18 cellular contexts compared by ENCODE assay signal in the genomic region with DNA sequence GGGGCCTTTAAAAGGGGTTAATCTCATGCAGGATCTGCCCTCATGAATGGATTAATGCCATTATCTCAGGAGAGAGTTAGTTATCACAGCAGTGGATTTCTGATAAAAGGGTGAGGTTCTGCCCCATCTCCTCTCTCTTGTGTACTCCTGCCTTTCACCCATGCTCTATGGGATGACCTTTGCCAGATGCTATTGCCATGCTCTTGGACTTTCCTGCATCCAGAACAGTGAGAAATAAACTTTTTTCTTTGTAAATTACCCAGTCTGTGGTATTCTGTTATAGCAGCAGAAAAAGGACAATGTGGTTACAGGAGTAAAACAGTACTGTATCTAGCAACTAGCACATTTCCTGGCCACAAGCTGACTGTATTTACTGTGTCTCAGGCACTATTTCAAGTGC.
"Had no signal": no experiment of that assay in that cellular context is flagged by ENCODE, and none has a peak within 500 bp of the region (broad histone marks: within the 10 kb centered on the region; RNA-seq: fewer than 3 reads in every experiment).

No MANE protein-coding gene starts in this region.

- H3K9ac ChIP-seq: SK-N-SH had no signal

- DNase-seq: KBM-7, MG63, NCI-H1092, NCI-H1105 treated with DMSO at 0.1 percent for 48 hours, NCI-H1417 treated with DMSO at 0.1 percent for 48 hours, NCI-H146, NCI-H1694 treated with DMSO at 0.1 percent for 48 hours, NCI-H1930, NCI-H2081, NCI-H2107, NCI-H2227 treated with DMSO at 0.1 percent for 48 hours, NCI-H524, NCI-H526 treated with DMSO at 0.1 percent for 48 hours, NCI-H748 treated with DMSO at 0.1 percent for 48 hours, SHP77, SK-N-SH, SW 1271 had no signal

- H3K9me3 ChIP-seq: SK-N-SH had no signal

- H3K4me2 ChIP-seq: SK-N-SH had no signal

- H3K4me3 ChIP-seq: MG63 had no signal

- H3K27me3 ChIP-seq: MG63 had no signal

- H3K27ac ChIP-seq: RWPE1 had no signal

- H3K36me3 ChIP-seq: MG63 had no signal
